Comparison of ENCODE assay signal across 20 cellular contexts in genomic region chr13:19681517-19681916, GRCh38. TPM values are rescaled to one million over a fixed set of nuclear protein-coding genes. Genes with fewer than 3 reads are reported as not detected.
DNase-seq lines count a peak whose midpoint lies in the region; ATAC-seq, FAIRE-seq and TF ChIP-seq lines count a peak whose summit lies in the region.
"Had no signal": no experiment of that assay in that cellular context is flagged by ENCODE, and none has a peak within 500 bp of the region (broad histone marks: within the 10 kb centered on the region; RNA-seq: fewer than 3 reads in every experiment).

No MANE protein-coding gene starts in this region.

- no peak overlapping the region for H3K4me3 Mint-ChIP-seq in activated naive CD4-positive, alpha-beta T cell treated with anti-CD3 and anti-CD28 coated beads for 36 hours
- no peak overlapping the region for H3K4me3 Mint-ChIP-seq in T-helper 1 cell treated with Interleukin-12 subunit alpha and Interleukin-12 subunit beta and Interleukin-4 antibody, amounts not matched to agents 30 μg/mL and 1 μg/mL, for 36 hours
- H3K4me3 Mint-ChIP-seq: stimulated activated naive CD8-positive, alpha-beta T cell treated with anti-CD3 and anti-CD28 coated beads, Interleukin-15, Interleukin-2, amounts not matched to agents 100 ng/mL and 50 ng/mL, for 24 hours; T-helper 2 cell treated with Interferon-gamma antibody and Interleukin-4, amounts not matched to agents 5 μg/mL and 100 μg/mL, for 36 hours had no signal

- H3K27ac Mint-ChIP-seq in activated naive CD4-positive, alpha-beta T cell treated with anti-CD3 and anti-CD28 coated beads for 36 hours, result no peak overlapping the region
- H3K27ac Mint-ChIP-seq in T-helper 1 cell treated with Interleukin-12 subunit alpha and Interleukin-12 subunit beta and Interleukin-4 antibody, amounts not matched to agents 30 μg/mL and 1 μg/mL, for 36 hours, result peak overlapping the region; percentile 35
- H3K27ac Mint-ChIP-seq: stimulated activated naive CD8-positive, alpha-beta T cell treated with anti-CD3 and anti-CD28 coated beads, Interleukin-15, Interleukin-2, amounts not matched to agents 100 ng/mL and 50 ng/mL, for 24 hours; T-helper 2 cell treated with Interferon-gamma antibody and Interleukin-4, amounts not matched to agents 5 μg/mL and 100 μg/mL, for 36 hours had no signal

- DNase-seq in activated naive CD4-positive, alpha-beta T cell treated with anti-CD3 and anti-CD28 coated beads for 36 hours, result peak; percentile 38
- DNase-seq in activated naive CD4-positive, alpha-beta T cell treated with anti-CD3 and anti-CD28 coated beads, Interleukin-2, amount 50 U/mL, for 16 hours, result no peak
- peak; percentile 19 for DNase-seq in fibroblast of peridontal ligament (ENCODE audit: extremely low read depth)
- no peak for DNase-seq in inferior parietal cortex (ENCODE audit: extremely low spot score)
- no peak for DNase-seq in urothelium cell line (ENCODE audit: low spot score)
- DNase-seq in pancreas, result no peak
- DNase-seq: activated CD4-positive, alpha-beta T cell treated with anti-CD3 and anti-CD28 coated beads for 48 hours; hippocampal formation; left lung; NCI-H1105; posterior cingulate gyrus; stimulated activated CD4-positive, alpha-beta T cell treated with anti-CD3 and anti-CD28 coated beads, Interleukin-12 subunit alpha, Interleukin-12 subunit beta, amount 100 ng/mL, for 4 hours; upper lobe of right lung had no signal

- no peaks in the 10 kb centered on the region for H3K27me3 Mint-ChIP-seq in activated naive CD4-positive, alpha-beta T cell treated with anti-CD3 and anti-CD28 coated beads for 36 hours (ENCODE audit: low read depth)
- no peaks in the 10 kb centered on the region for H3K27me3 Mint-ChIP-seq in T-helper 1 cell treated with Interleukin-12 subunit alpha and Interleukin-12 subunit beta and Interleukin-4 antibody, amounts not matched to agents 30 μg/mL and 1 μg/mL, for 36 hours (ENCODE audit: low read depth)
- H3K27me3 Mint-ChIP-seq: stimulated activated naive CD8-positive, alpha-beta T cell treated with anti-CD3 and anti-CD28 coated beads, Interleukin-15, Interleukin-2, amounts not matched to agents 100 ng/mL and 50 ng/mL, for 24 hours had no signal

- FAIRE-seq in urothelium cell line (lab: Jason Lieb, UNC) (no peak), pancreas (lab: Jason Lieb, UNC) (no peak)
- FAIRE-seq: GM12878, K562 had no signal

- ATAC-seq in GM21526 (IDR thresholded peaks at IDR 0.05; ENCODE audit: low FRiP score, unreplicated experiment), result no peak
- ATAC-seq in pancreas, result no peak
- ATAC-seq: GM12878, K562, left lung, upper lobe of right lung had no signal

- H3K4me1 Mint-ChIP-seq in activated naive CD4-positive, alpha-beta T cell treated with anti-CD3 and anti-CD28 coated beads for 36 hours (ENCODE audit: low read depth), result peaks cover 30% of the 10 kb centered on the region
- peaks cover 17% of the 10 kb centered on the region for H3K4me1 Mint-ChIP-seq in T-helper 1 cell treated with Interleukin-12 subunit alpha and Interleukin-12 subunit beta and Interleukin-4 antibody, amounts not matched to agents 30 μg/mL and 1 μg/mL, for 36 hours (ENCODE audit: low read depth)

- no peak for TF ChIP-seq CTCF in pancreas (IDR thresholded peaks at IDR 0.05)

- H3K36me3 ChIP-seq in pancreas, result no peaks in the 10 kb centered on the region
- H3K36me3 ChIP-seq: breast epithelium had no signal

- H3K36me3 Mint-ChIP-seq in activated naive CD4-positive, alpha-beta T cell treated with anti-CD3 and anti-CD28 coated beads for 36 hours (ENCODE audit: low read depth), result peaks cover 9% of the 10 kb centered on the region
- H3K36me3 Mint-ChIP-seq in T-helper 1 cell treated with Interleukin-12 subunit alpha and Interleukin-12 subunit beta and Interleukin-4 antibody, amounts not matched to agents 30 μg/mL and 1 μg/mL, for 36 hours (ENCODE audit: low read depth), result peaks cover 8% of the 10 kb centered on the region

- H3K9me3 ChIP-seq in pancreas, result no peaks in the 10 kb centered on the region
- H3K9me3 ChIP-seq: breast epithelium, left lung, upper lobe of right lung had no signal

- WGBS in pancreas, 2 donors, result 81 to 87% methylated on average over 2 of the region's 2 CpGs

- no peaks in the 10 kb centered on the region for H3K9me3 Mint-ChIP-seq in activated naive CD4-positive, alpha-beta T cell treated with anti-CD3 and anti-CD28 coated beads for 36 hours
- H3K9me3 Mint-ChIP-seq in T-helper 1 cell treated with Interleukin-12 subunit alpha and Interleukin-12 subunit beta and Interleukin-4 antibody, amounts not matched to agents 30 μg/mL and 1 μg/mL, for 36 hours, result no peaks in the 10 kb centered on the region
- H3K9me3 Mint-ChIP-seq: stimulated activated naive CD8-positive, alpha-beta T cell treated with anti-CD3 and anti-CD28 coated beads, Interleukin-15, Interleukin-2, amounts not matched to agents 100 ng/mL and 50 ng/mL, for 24 hours; T-helper 2 cell treated with Interferon-gamma antibody and Interleukin-4, amounts not matched to agents 5 μg/mL and 100 μg/mL, for 36 hours had no signal

- intact Hi-C loops in activated naive CD4-positive, alpha-beta T cell treated with anti-CD3 and anti-CD28 coated beads for 36 hours (cut with micrococcal nuclease), result loop anchor here (2.0 kb wide), 1 partner anchor 181 kb away; the partner anchor contains the start of gene ZMYM5
- intact Hi-C loops in pancreas (cut with DNase I), result no loop called here

- no peak overlapping the region for H3K27ac ChIP-seq in pancreas
- H3K27ac ChIP-seq: breast epithelium, left lung, upper lobe of right lung had no signal

- peaks cover 0 to 11% (median 0%) of the 10 kb centered on the region in 3 donors for H3K4me1 ChIP-seq in pancreas
- H3K4me1 ChIP-seq: breast epithelium, left lung, upper lobe of right lung had no signal

- no peaks in the 10 kb centered on the region for H3K27me3 ChIP-seq in pancreas
- H3K27me3 ChIP-seq: breast epithelium, left lung, upper lobe of right lung had no signal

- CTCF ChIA-PET in activated naive CD4-positive, alpha-beta T cell treated with anti-CD3 and anti-CD28 coated beads for 36 hours (lab: Charles Lee), result interaction anchor here (1.0 kb wide), 1 partner anchor 17 kb away, joined by 3 read pairs; no protein-coding TSS in a partner anchor

- no peak overlapping the region for H3K4me3 ChIP-seq in pancreas
- H3K4me3 ChIP-seq: breast epithelium, GM12878, K562, left lung, upper lobe of right lung had no signal

RNA-seq across cellular contexts. Expression of gene MPHOSPH8, which starts 48.1 kb away (rescaled TPM):
- total RNA-seq in activated naive CD4-positive, alpha-beta T cell treated with anti-CD3 and anti-CD28 coated beads for 36 hours, result 10 to 100 TPM; 20.6 to 21.5 TPM
- total RNA-seq in pancreas, result 10 to 100 TPM; 12.4 to 22.1 (median 14.8) TPM
- polyA plus RNA-seq in pancreas, result 10 to 100 TPM; 24.8 to 26.3 TPM

Comparison
In these comparisons a context has a peak if more than half of its experiments do, and no peak if none do; other contexts are left out.
1. DNase-seq: peak in activated naive CD4-positive, alpha-beta T cell treated with anti-CD3 and anti-CD28 coated beads for 36 hours (single experiment) and fibroblast of peridontal ligament (single experiment); none in activated naive CD4-positive, alpha-beta T cell treated with anti-CD3 and anti-CD28 coated beads, Interleukin-2, amount 50 U/mL, for 16 hours (single experiment), inferior parietal cortex (single experiment), urothelium cell line (single experiment) and pancreas (0 of 6).